Comparison of ENCODE assay signal across 1 cellular context in the genomic region with DNA sequence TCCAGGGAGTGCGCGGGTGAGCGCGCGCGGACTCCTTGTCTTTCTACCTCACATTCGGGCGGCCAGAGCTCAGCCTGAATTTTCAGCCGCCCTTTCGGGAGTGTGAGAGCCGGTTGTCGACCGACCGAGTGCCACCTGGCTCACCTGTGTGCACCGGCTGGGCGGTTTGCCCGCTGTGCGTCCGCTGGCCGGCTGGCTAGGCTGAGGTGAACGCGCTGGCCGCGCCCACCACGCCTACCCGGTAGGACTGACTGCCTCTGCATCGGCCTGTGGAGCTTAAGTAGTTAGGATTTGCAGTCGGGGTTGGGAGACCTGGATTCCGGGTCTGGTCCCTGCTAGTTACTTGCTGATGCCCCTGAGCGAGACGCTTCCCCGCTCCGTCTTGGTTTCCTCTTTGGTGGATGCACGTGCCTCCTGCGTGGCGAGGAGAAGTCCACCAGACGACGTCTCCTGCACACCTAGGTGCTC.
A peak's percentile ranks its signal among the peaks of the same experiment; 100 is the strongest.
TF ChIP-seq lines count a peak whose summit lies in the region.

No MANE protein-coding gene starts in this region.

TF ChIP-seq in WTC11, 78 proteins besides CTCF, POLR2A, EP300 and RAD21 (continued from another document):
- TF ChIP-seq, protein P1, sequence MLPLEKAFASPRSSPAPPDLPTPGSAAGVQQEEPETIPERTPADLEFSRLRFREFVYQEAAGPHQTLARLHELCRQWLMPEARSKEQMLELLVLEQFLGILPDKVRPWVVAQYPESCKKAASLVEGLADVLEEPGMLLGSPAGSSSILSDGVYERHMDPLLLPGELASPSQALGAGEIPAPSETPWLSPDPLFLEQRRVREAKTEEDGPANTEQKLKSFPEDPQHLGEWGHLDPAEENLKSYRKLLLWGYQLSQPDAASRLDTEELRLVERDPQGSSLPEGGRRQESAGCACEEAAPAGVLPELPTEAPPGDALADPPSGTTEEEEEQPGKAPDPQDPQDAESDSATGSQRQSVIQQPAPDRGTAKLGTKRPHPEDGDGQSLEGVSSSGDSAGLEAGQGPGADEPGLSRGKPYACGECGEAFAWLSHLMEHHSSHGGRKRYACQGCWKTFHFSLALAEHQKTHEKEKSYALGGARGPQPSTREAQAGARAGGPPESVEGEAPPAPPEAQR (CRISPR knock-in tag; IDR thresholded peaks at IDR 0.05): no peak
- TF ChIP-seq IRF2 (CRISPR knock-in tag; IDR thresholded peaks at IDR 0.05; ENCODE audit: borderline replicate concordance, low read depth) (no peak), NR2C2 (CRISPR knock-in tag; IDR thresholded peaks at IDR 0.05) (0 out of 2 replicates have a peak, but pooled peaks have one; percentile 49), MXD4 (CRISPR knock-in tag; IDR thresholded peaks at IDR 0.05; ENCODE audit: borderline replicate concordance) (no peak)
- TF ChIP-seq, protein P2, sequence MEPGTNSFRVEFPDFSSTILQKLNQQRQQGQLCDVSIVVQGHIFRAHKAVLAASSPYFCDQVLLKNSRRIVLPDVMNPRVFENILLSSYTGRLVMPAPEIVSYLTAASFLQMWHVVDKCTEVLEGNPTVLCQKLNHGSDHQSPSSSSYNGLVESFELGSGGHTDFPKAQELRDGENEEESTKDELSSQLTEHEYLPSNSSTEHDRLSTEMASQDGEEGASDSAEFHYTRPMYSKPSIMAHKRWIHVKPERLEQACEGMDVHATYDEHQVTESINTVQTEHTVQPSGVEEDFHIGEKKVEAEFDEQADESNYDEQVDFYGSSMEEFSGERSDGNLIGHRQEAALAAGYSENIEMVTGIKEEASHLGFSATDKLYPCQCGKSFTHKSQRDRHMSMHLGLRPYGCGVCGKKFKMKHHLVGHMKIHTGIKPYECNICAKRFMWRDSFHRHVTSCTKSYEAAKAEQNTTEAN (CRISPR knock-in tag; IDR thresholded peaks at IDR 0.05): peak; percentile 90
- TF ChIP-seq, protein P3, sequence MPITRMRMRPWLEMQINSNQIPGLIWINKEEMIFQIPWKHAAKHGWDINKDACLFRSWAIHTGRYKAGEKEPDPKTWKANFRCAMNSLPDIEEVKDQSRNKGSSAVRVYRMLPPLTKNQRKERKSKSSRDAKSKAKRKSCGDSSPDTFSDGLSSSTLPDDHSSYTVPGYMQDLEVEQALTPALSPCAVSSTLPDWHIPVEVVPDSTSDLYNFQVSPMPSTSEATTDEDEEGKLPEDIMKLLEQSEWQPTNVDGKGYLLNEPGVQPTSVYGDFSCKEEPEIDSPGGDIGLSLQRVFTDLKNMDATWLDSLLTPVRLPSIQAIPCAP (CRISPR knock-in tag; IDR thresholded peaks at IDR 0.05): 0 out of 2 replicates have a peak, but pooled peaks have one; percentile 12
